In the genomic region with DNA sequence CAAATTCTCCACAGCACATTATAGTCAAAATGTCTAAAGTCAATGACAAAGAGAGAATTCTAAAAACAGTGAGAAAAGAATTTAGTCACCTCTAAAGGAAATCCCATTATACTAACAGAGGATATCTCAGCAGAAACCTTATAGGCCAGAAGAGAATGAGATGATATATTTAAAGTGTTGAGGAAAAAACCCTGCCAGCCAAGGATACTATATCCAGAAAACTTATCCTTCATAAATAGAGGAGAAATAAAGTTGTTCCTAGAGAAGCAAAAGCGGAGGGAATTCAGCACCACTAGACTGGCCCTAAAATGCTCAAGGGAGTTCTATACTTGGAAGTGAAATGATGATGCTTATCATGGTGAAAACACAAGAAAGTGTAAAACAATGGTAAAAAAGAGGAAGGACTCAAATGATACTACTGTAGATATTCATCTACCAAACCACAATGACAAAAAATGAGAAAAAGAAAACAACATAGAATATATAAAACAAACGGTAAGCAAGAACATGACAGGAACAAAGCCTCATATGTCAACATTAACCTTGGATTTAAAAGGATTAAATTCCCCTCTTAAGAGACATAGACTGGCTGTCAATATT, we compare ENCODE assay signal across 11 cellular contexts. TPM values are rescaled to one million over a fixed set of nuclear protein-coding genes. Genes with fewer than 3 reads are reported as not detected.
"Had no signal": no experiment of that assay in that cellular context is flagged by ENCODE, and none has a peak within 500 bp of the region (broad histone marks: within the 10 kb centered on the region; RNA-seq: fewer than 3 reads in every experiment).

No MANE protein-coding gene starts in this region.

- H3K4me1 Mint-ChIP-seq: IgD-negative memory B cell had no signal

- ATAC-seq: HCT116, HepG2 had no signal

- H3K27ac ChIP-seq: GM23248, HL-60 had no signal

- H3K27ac Mint-ChIP-seq: IgD-negative memory B cell had no signal

- H3K36me3 Mint-ChIP-seq: IgD-negative memory B cell had no signal

- DNase-seq: GM23248, GOT3, H7, KG1 had no signal

- H3K9me3 ChIP-seq: HAP-1 had no signal

- H3K4me3 ChIP-seq: GM23248, HAP-1 had no signal

- H3K36me3 ChIP-seq: HAP-1 had no signal

- H3K4me1 ChIP-seq: HAP-1 had no signal

RNA-seq across cellular contexts. Expression of a gene that starts 16.7 kb away (rescaled TPM):
- total RNA-seq: GM23248, H4, H7, HepG2, HT1080 had no signal

RNA-seq across cellular contexts. Expression of a gene that starts 46.6 kb away (rescaled TPM):
- total RNA-seq: GM23248, H4, HepG2, HT1080 had no signal
